In the genomic region with DNA sequence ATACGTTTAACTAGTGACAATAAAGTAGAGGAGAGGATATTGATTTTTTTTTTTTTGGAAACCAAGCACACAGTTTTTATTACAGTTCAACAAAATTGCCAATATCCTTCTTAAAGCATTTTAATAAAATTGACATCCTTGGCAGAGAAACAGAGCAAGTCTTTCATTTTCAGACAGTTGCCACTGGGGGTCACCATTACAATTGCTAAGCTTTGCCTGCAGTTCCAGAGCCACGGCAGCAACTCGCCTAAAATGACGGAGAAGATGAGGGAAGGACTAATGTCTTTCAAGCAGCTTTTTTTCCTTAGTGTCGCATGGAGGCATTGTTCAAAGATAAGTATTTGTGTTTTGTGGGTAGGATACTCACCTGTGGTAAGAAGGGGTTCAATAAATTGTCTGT, we compare ENCODE assay signal across 8 cellular contexts.
DNase-seq lines count a peak whose midpoint lies in the region; ATAC-seq, FAIRE-seq and TF ChIP-seq lines count a peak whose summit lies in the region.

No MANE protein-coding gene starts in this region.

- H3K27ac ChIP-seq in C4-2B (no peak overlapping the region; the same call in 1 of the 2 replicates), kidney (ENCODE audit: low read depth in 2 of 2, low read length in 2 of 2) (no peak overlapping the region)

- H3K27ac Mint-ChIP-seq in glutamatergic neuron (ENCODE audit: unreplicated experiment): no peak overlapping the region
- no peak overlapping the region for H3K27ac Mint-ChIP-seq in activated T-helper 2 cell treated with anti-CD3 and anti-CD28 coated beads, Interferon-gamma antibody, Interleukin-2, Interleukin-4, amounts not matched to agents 10 μg/mL and 5 μg/mL and 100 μg/mL, durations not matched to agents 14 hours and 24 hours and 36 hours

- no peak overlapping the region for H3K9ac ChIP-seq in kidney (ENCODE audit: low read length in 2 of 2)

- H3K9me3 Mint-ChIP-seq in glutamatergic neuron (ENCODE audit: unreplicated experiment): no peaks in the 10 kb centered on the region
- H3K9me3 Mint-ChIP-seq in activated T-helper 2 cell treated with anti-CD3 and anti-CD28 coated beads, Interferon-gamma antibody, Interleukin-2, Interleukin-4, amounts not matched to agents 10 μg/mL and 5 μg/mL and 100 μg/mL, durations not matched to agents 14 hours and 24 hours and 36 hours: no peaks in the 10 kb centered on the region

- H3K4me1 Mint-ChIP-seq in glutamatergic neuron (ENCODE audit: low read depth, unreplicated experiment): peaks cover 4% of the 10 kb centered on the region
- no peaks in the 10 kb centered on the region for H3K4me1 Mint-ChIP-seq in activated T-helper 2 cell treated with anti-CD3 and anti-CD28 coated beads, Interferon-gamma antibody, Interleukin-2, Interleukin-4, amounts not matched to agents 10 μg/mL and 5 μg/mL and 100 μg/mL, durations not matched to agents 14 hours and 24 hours and 36 hours (ENCODE audit: low read depth)

- no peaks in the 10 kb centered on the region for H3K36me3 Mint-ChIP-seq in glutamatergic neuron (ENCODE audit: unreplicated experiment)
- no peaks in the 10 kb centered on the region for H3K36me3 Mint-ChIP-seq in activated T-helper 2 cell treated with anti-CD3 and anti-CD28 coated beads, Interferon-gamma antibody, Interleukin-2, Interleukin-4, amounts not matched to agents 10 μg/mL and 5 μg/mL and 100 μg/mL, durations not matched to agents 14 hours and 24 hours and 36 hours (ENCODE audit: low read depth)

- ATAC-seq in HG03342 (IDR thresholded peaks at IDR 0.05; ENCODE audit: unreplicated experiment) (peak; percentile 62), GM19467 (IDR thresholded peaks at IDR 0.05; ENCODE audit: unreplicated experiment) (no peak)

- intact Hi-C loops in activated T-helper 2 cell treated with anti-CD3 and anti-CD28 coated beads, Interferon-gamma antibody, Interleukin-2, Interleukin-4, amounts not matched to agents 10 μg/mL and 5 μg/mL and 100 μg/mL, durations not matched to agents 14 hours and 24 hours and 36 hours (cut with micrococcal nuclease): no loop called here
- intact Hi-C loops in kidney (cut with DNase I): no loop called here

- TF ChIP-seq CTCF in C4-2B (conservative IDR thresholded peaks at IDR 0.05): peak; percentile 70
- no peak for TF ChIP-seq CTCF in glutamatergic neuron (IDR thresholded peaks at IDR 0.05; ENCODE audit: partially characterized antibody, unreplicated experiment)
- no peak for TF ChIP-seq CTCF in kidney (IDR thresholded peaks at IDR 0.05; ENCODE audit: borderline replicate concordance, extremely low read depth, insufficient read depth)

- no peaks in the 10 kb centered on the region for H3K4me1 ChIP-seq in kidney (ENCODE audit: control insufficient read depth in 1 of 2, insufficient read depth in 1 of 2, low read depth in 1 of 2, low read length in 2 of 2)

- peak; percentile 27 for DNase-seq in RPMI8226
- DNase-seq in glutamatergic neuron: peak; percentile 18
- no peak for DNase-seq in activated T-helper 2 cell treated with anti-CD3 and anti-CD28 coated beads, Interferon-gamma antibody, Interleukin-2, Interleukin-4, amounts not matched to agents 10 μg/mL and 5 μg/mL and 100 μg/mL, durations not matched to agents 14 hours and 24 hours and 36 hours (ENCODE audit: low spot score)
- no peak for DNase-seq in kidney
- no peak for DNase-seq in stimulated activated CD4-positive, alpha-beta T cell treated with anti-CD3 and anti-CD28 coated beads, Interleukin-4, amount 100 ng/mL, for 4 hours

- no peaks in the 10 kb centered on the region for H3K36me3 ChIP-seq in kidney (ENCODE audit: control insufficient read depth in 1 of 2, insufficient read depth in 2 of 2, low read length in 2 of 2)

- H3K9me3 ChIP-seq in kidney (ENCODE audit: control insufficient read depth in 1 of 2, low read length in 2 of 2): no peaks in the 10 kb centered on the region

- H3K4me3 Mint-ChIP-seq in glutamatergic neuron (ENCODE audit: unreplicated experiment): no peak overlapping the region
- H3K4me3 Mint-ChIP-seq in activated T-helper 2 cell treated with anti-CD3 and anti-CD28 coated beads, Interferon-gamma antibody, Interleukin-2, Interleukin-4, amounts not matched to agents 10 μg/mL and 5 μg/mL and 100 μg/mL, durations not matched to agents 14 hours and 24 hours and 36 hours (ENCODE audit: low read depth): no peak overlapping the region

- H3K27me3 Mint-ChIP-seq in glutamatergic neuron (ENCODE audit: unreplicated experiment): no peaks in the 10 kb centered on the region
- H3K27me3 Mint-ChIP-seq in activated T-helper 2 cell treated with anti-CD3 and anti-CD28 coated beads, Interferon-gamma antibody, Interleukin-2, Interleukin-4, amounts not matched to agents 10 μg/mL and 5 μg/mL and 100 μg/mL, durations not matched to agents 14 hours and 24 hours and 36 hours (ENCODE audit: low read depth): no peaks in the 10 kb centered on the region

- no peak for FAIRE-seq in kidney (lab: Jason Lieb, UNC)

- no peak overlapping the region for H3K4me3 ChIP-seq in kidney (ENCODE audit: low read length in 2 of 2)

Comparison
In these comparisons a context has a peak if more than half of its experiments do, and no peak if none do; other contexts are left out.
1. DNase-seq: peak in RPMI8226 (single experiment) and glutamatergic neuron (single experiment); none in activated T-helper 2 cell treated with anti-CD3 and anti-CD28 coated beads, Interferon-gamma antibody, Interleukin-2, Interleukin-4, amounts not matched to agents 10 μg/mL and 5 μg/mL and 100 μg/mL, durations not matched to agents 14 hours and 24 hours and 36 hours (single experiment), kidney (single experiment) and stimulated activated CD4-positive, alpha-beta T cell treated with anti-CD3 and anti-CD28 coated beads, Interleukin-4, amount 100 ng/mL, for 4 hours (0 of 2).